Comparison of ENCODE assay signal across 9 cellular contexts in the genomic region with DNA sequence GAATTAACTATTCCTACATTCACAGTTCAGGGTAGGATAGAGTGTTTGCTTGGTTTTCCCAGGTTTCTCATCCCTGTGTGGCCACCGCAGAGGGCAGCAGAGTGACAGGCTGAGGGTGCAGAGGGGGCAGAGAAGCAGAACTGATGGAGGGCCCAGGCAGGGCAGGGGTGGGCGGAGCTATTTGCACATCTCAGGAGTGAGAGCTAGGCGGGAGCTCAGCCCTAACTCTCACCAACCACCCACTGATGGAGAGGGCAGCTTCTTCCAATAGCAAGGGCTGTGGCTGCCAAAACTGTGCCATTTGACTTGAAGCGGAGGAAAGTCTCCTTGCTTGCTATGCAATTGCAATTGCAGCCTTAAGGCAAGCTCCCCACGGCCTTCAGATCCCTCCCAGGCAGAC. TPM values are rescaled to one million over a fixed set of nuclear protein-coding genes. Genes with fewer than 3 reads are reported as not detected.
DNase-seq lines count a peak whose midpoint lies in the region; FAIRE-seq and TF ChIP-seq lines count a peak whose summit lies in the region.
"Had no signal": no experiment of that assay in that cellular context is flagged by ENCODE, and none has a peak within 500 bp of the region (broad histone marks: within the 10 kb centered on the region; RNA-seq: fewer than 3 reads in every experiment).

No MANE protein-coding gene starts in this region.

- DNase-seq in NCI-H748 (lab: John Stamatoyannopoulos, UW; ENCODE audit: unreplicated experiment) (peak; percentile 63), NCI-H748 treated with DMSO at 0.1 percent for 48 hours (lab: John Stamatoyannopoulos, UW) (no peak), HuH-7 (ENCODE audit: low spot score) (peak; percentile 5), astrocyte (ENCODE audit: low read depth) (no peak), spleen (peak; percentile 91), inferior parietal cortex (ENCODE audit: extremely low spot score) (no peak), kidney tubule cell (ENCODE audit: low spot score) (no peak)
- DNase-seq in central memory CD4-positive, alpha-beta T cell: no peak

- H3K27me3 ChIP-seq in astrocyte (ENCODE audit: insufficient read depth, low read length) (no peaks in the 10 kb centered on the region), spleen (replicated peaks in 1 of 7) (no peaks in the 10 kb centered on the region)

- H3K27me3 Mint-ChIP-seq in astrocyte (ENCODE audit: low read depth, unreplicated experiment): no peaks in the 10 kb centered on the region

- peak overlapping the region; percentile 2 for H2AFZ ChIP-seq in astrocyte (ENCODE audit: low read depth, low read length)

- intact Hi-C loops in spleen (cut with DNase I; ENCODE audit: low total_unique reads): no loop called here

- no peak overlapping the region for H3K4me2 ChIP-seq in astrocyte (ENCODE audit: low read length)

- H3K4me3 ChIP-seq in astrocyte (ENCODE audit: insufficient read depth, low read depth, low read length) (no peak overlapping the region), spleen (peak overlapping the region in 1 of 8 donors; percentile 26)
- H3K4me3 ChIP-seq: SK-N-MC had no signal

- no peak for TF ChIP-seq POLR2A in spleen (IDR thresholded peaks at IDR 0.05)

- H3K79me2 ChIP-seq in astrocyte (ENCODE audit: insufficient read depth, low read length): no peaks in the 10 kb centered on the region

- peaks cover 2% of the 10 kb centered on the region for H3K9me3 Mint-ChIP-seq in astrocyte (ENCODE audit: unreplicated experiment)

- no peaks in the 10 kb centered on the region for H3K36me3 ChIP-seq in astrocyte (ENCODE audit: insufficient read depth, low read length)
- H3K36me3 ChIP-seq in spleen: no peaks in the 10 kb centered on the region

- H3K36me3 Mint-ChIP-seq in astrocyte (ENCODE audit: low read depth, unreplicated experiment): no peaks in the 10 kb centered on the region

- H3K27ac Mint-ChIP-seq in astrocyte (ENCODE audit: unreplicated experiment): no peak overlapping the region

- H3K4me1 ChIP-seq in astrocyte (ENCODE audit: insufficient read depth, low read length) (no peaks in the 10 kb centered on the region), spleen (peaks cover 4 to 54% (median 32%) of the 10 kb centered on the region in 6 donors)

- no peaks in the 10 kb centered on the region for H3K9me3 ChIP-seq in astrocyte (ENCODE audit: insufficient read depth, low read depth, low read length)
- no peaks in the 10 kb centered on the region for H3K9me3 ChIP-seq in spleen

- H4K20me1 ChIP-seq in astrocyte (ENCODE audit: insufficient read depth, low read length): no peaks in the 10 kb centered on the region

- H3K4me3 Mint-ChIP-seq in astrocyte (ENCODE audit: unreplicated experiment): no peak overlapping the region

- no peak for FAIRE-seq in astrocyte (lab: Jason Lieb, UNC)

- H3K9ac ChIP-seq in astrocyte (ENCODE audit: low read length): no peak overlapping the region

- H3K27ac ChIP-seq in astrocyte (ENCODE audit: low read depth, low read length) (no peak overlapping the region), spleen (peak overlapping the region in 5 of 8 donors; percentile 28 to 72 (median 46))
- H3K27ac ChIP-seq: SK-N-MC had no signal

- no peaks in the 10 kb centered on the region for H3K4me1 Mint-ChIP-seq in astrocyte (ENCODE audit: low read depth, unreplicated experiment)

- WGBS in spleen, 5 donors: 29 to 46% (median 36%) methylated on average over 3 to 5 of the region's 5 CpGs

- TF ChIP-seq CTCF in astrocyte (IDR thresholded peaks at IDR 0.05; ENCODE audit: insufficient read depth, low read depth, low read length) (no peak), spleen (IDR thresholded peaks at IDR 0.05 in 8 of 11, conservative IDR thresholded peaks at IDR 0.05 in 3 of 11) (peak in 9 of 11 experiments; percentile 19 to 56 (median 42))

RNA-seq across cellular contexts. Expression of a gene that starts 12.0 kb away (rescaled TPM):
- total RNA-seq in astrocyte (36.6 and 37.9 TPM in 2 replicates), spleen (10 to 100 TPM; 56.2 to 72.8 (median 64.3) TPM)
- 10 to 100 TPM; 65.1 to 88.6 (median 72.1) TPM for polyA plus RNA-seq in spleen

Comparison
In these comparisons a context has a peak if more than half of its experiments do, and no peak if none do; other contexts are left out.
1. DNase-seq: peak in NCI-H748 (single experiment), HuH-7 (single experiment) and spleen (single experiment); none in NCI-H748 treated with DMSO at 0.1 percent for 48 hours (single experiment), astrocyte (single experiment), central memory CD4-positive, alpha-beta T cell (single experiment), inferior parietal cortex (single experiment) and kidney tubule cell (single experiment).